ENCODE assay signal across 1 cellular context in the genomic region with DNA sequence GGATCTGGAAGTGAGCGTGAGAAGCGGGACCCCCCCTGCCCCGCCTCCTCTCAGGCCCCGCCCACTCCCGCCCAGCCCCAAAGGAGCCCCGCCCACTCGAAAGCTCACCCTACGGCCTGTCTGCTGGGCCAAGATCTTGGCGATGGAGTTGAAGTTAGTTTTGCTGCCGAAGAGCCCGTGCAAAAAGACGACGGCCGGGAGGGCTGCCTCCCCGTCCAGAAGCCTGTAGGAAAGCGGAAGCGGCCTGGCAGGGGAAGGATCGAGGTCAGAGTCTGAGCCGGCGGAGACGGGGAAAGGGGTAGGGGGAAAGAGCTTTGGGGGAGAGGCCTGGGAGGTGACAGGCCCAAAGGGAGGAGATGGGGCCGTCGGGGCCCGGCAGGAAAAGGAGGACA.
TF ChIP-seq lines count a peak whose summit lies in the region.

No MANE protein-coding gene starts in this region.

TF ChIP-seq in K562, 482 proteins besides CTCF, POLR2A, EP300 and RAD21 (continued from another document and continues in another):
- TF ChIP-seq HBP1 (CRISPR knock-in tag; IDR thresholded peaks at IDR 0.05) (peak; percentile 9; the same call in 1 of the 2 replicates), NR3C1 (CRISPR knock-in tag; IDR thresholded peaks at IDR 0.05) (no peak; the same call in 1 of the 2 replicates), GATA2 (CRISPR knock-in tag; IDR thresholded peaks at IDR 0.05) (no peak), RBM25 (IDR thresholded peaks at IDR 0.05; ENCODE audit: low read depth, low read length, severe bottlenecking) (no peak), ZSCAN29 (IDR thresholded peaks at IDR 0.05) (no peak), SMARCA4 (IDR thresholded peaks at IDR 0.05) (no peak), SNAPC5 (CRISPR knock-in tag; IDR thresholded peaks at IDR 0.05) (no peak), CHD1 (IDR thresholded peaks at IDR 0.05; ENCODE audit: low read length) (peak; percentile 47), IRF2 (CRISPR knock-in tag; IDR thresholded peaks at IDR 0.05) (no peak), RNF219 (CRISPR knock-in tag; IDR thresholded peaks at IDR 0.05) (no peak), TEAD2 (tag; IDR thresholded peaks at IDR 0.05) (no peak), SPI1 (IDR thresholded peaks at IDR 0.05; ENCODE audit: borderline replicate concordance, low read depth, low read length) (peak; percentile 83), TOE1 (IDR thresholded peaks at IDR 0.05; ENCODE audit: borderline replicate concordance) (no peak), TOE1 (CRISPR knock-in tag; IDR thresholded peaks at IDR 0.05; ENCODE audit: borderline replicate concordance, low read depth) (no peak), PHB2 (IDR thresholded peaks at IDR 0.05; ENCODE audit: low read depth) (no peak), NCOR1 (IDR thresholded peaks at IDR 0.05) (no peak), ZNF445 (CRISPR knock-in tag; IDR thresholded peaks at IDR 0.05; ENCODE audit: low read depth) (no peak), CBFB (CRISPR knock-in tag; IDR thresholded peaks at IDR 0.05) (no peak), FOXA1 (IDR thresholded peaks at IDR 0.05; ENCODE audit: borderline replicate concordance) (no peak), SP1 (CRISPR knock-in tag; IDR thresholded peaks at IDR 0.05) (no peak), ETV5 (CRISPR knock-in tag; IDR thresholded peaks at IDR 0.05; ENCODE audit: low read depth) (no peak), TSC22D4 (tag; IDR thresholded peaks at IDR 0.05) (no peak), ZKSCAN8 (CRISPR knock-in tag; IDR thresholded peaks at IDR 0.05) (no peak), HMGN3 (IDR thresholded peaks at IDR 0.05; ENCODE audit: borderline replicate concordance, extremely low read depth, insufficient read length, low read depth, low read length) (no peak), AFF4 (CRISPR knock-in tag; IDR thresholded peaks at IDR 0.05) (no peak; the same call in 1 of the 2 replicates), SMAD1 (IDR thresholded peaks at IDR 0.05; ENCODE audit: low read depth, low read length, partially characterized antibody) (no peak), NFXL1 (CRISPR knock-in tag; IDR thresholded peaks at IDR 0.05) (no peak), ARNT (IDR thresholded peaks at IDR 0.05) (no peak), ESRRA (IDR thresholded peaks at IDR 0.05; ENCODE audit: borderline replicate concordance, low read depth) (no peak), ZBTB43 (CRISPR knock-in tag; IDR thresholded peaks at IDR 0.05) (no peak), HNRNPUL1 (IDR thresholded peaks at IDR 0.05; ENCODE audit: low read length) (no peak), RB1 (IDR thresholded peaks at IDR 0.05; ENCODE audit: low read depth) (no peak), PRPF4 (IDR thresholded peaks at IDR 0.05; ENCODE audit: insufficient read depth, low read depth, low read length, poor library complexity, severe bottlenecking) (no peak), CREM (IDR thresholded peaks at IDR 0.05; ENCODE audit: low read depth) (no peak), CXXC5 (CRISPR knock-in tag; IDR thresholded peaks at IDR 0.05) (no peak), BRD9 (IDR thresholded peaks at IDR 0.05; ENCODE audit: low read depth, partially characterized antibody) (peak; percentile 46), ZNF695 (CRISPR knock-in tag; IDR thresholded peaks at IDR 0.05) (no peak), RFX5 (IDR thresholded peaks at IDR 0.05; ENCODE audit: low read depth, low read length) (no peak), SUPT5H (IDR thresholded peaks at IDR 0.05) (no peak), PHTF2 (CRISPR knock-in tag; IDR thresholded peaks at IDR 0.05) (no peak), ZNF79 (CRISPR knock-in tag; IDR thresholded peaks at IDR 0.05; ENCODE audit: low read depth) (no peak), BACH1 (tag; IDR thresholded peaks at IDR 0.05) (no peak), PBX2 (CRISPR knock-in tag; IDR thresholded peaks at IDR 0.05; ENCODE audit: low read depth) (no peak), PBX2 (tag; conservative IDR thresholded peaks at IDR 0.05; ENCODE audit: low read depth) (no peak), BRF1 (IDR thresholded peaks at IDR 0.05; ENCODE audit: borderline replicate concordance, extremely low read depth, insufficient read length) (no peak), ARID2 (IDR thresholded peaks at IDR 0.05) (0 out of 2 replicates have a peak, but pooled peaks have one; percentile 35), DACH1 (IDR thresholded peaks at IDR 0.05; ENCODE audit: partially characterized antibody) (no peak), IRF9 (tag; IDR thresholded peaks at IDR 0.05) (no peak), ZNF431 (CRISPR knock-in tag; IDR thresholded peaks at IDR 0.05) (no peak), E2F6 (IDR thresholded peaks at IDR 0.05; ENCODE audit: borderline replicate concordance in 1 of 2, extremely low read depth in 1 of 2, insufficient read depth in 1 of 2, insufficient read length in 1 of 2, low read depth in 1 of 2, low read length in 1 of 2, poor library complexity in 1 of 2, severe bottlenecking in 1 of 2) (no peak), MAZ (CRISPR knock-in tag; conservative IDR thresholded peaks at IDR 0.05 in 1 of 2, IDR thresholded peaks at IDR 0.05 in 1 of 2) (no peak; a peak in 1 of 4 replicates), ZNF830 (CRISPR knock-in tag; IDR thresholded peaks at IDR 0.05) (peak; percentile 79; the same call in 1 of the 2 replicates), TRIM24 (IDR thresholded peaks at IDR 0.05) (peak in 1 of 2 experiments; percentile 32; a peak in 2 of 4 replicates), SIX5 (IDR thresholded peaks at IDR 0.05; ENCODE audit: borderline replicate concordance in 1 of 2, insufficient read depth in 1 of 2, low read depth in 1 of 2, low read length in 2 of 2) (no peak)
- TF ChIP-seq, protein P1, sequence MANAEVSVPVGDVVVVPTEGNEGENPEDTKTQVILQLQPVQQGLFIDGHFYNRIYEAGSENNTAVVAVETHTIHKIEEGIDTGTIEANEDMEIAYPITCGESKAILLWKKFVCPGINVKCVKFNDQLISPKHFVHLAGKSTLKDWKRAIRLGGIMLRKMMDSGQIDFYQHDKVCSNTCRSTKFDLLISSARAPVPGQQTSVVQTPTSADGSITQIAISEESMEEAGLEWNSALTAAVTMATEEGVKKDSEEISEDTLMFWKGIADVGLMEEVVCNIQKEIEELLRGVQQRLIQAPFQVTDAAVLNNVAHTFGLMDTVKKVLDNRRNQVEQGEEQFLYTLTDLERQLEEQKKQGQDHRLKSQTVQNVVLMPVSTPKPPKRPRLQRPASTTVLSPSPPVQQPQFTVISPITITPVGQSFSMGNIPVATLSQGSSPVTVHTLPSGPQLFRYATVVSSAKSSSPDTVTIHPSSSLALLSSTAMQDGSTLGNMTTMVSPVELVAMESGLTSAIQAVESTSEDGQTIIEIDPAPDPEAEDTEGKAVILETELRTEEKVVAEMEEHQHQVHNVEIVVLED (CRISPR knock-in tag; IDR thresholded peaks at IDR 0.05): no peak
- TF ChIP-seq, protein P2, sequence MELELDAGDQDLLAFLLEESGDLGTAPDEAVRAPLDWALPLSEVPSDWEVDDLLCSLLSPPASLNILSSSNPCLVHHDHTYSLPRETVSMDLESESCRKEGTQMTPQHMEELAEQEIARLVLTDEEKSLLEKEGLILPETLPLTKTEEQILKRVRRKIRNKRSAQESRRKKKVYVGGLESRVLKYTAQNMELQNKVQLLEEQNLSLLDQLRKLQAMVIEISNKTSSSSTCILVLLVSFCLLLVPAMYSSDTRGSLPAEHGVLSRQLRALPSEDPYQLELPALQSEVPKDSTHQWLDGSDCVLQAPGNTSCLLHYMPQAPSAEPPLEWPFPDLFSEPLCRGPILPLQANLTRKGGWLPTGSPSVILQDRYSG (tag; conservative IDR thresholded peaks at IDR 0.05; ENCODE audit: low read depth): 0 out of 2 replicates have a peak, but pooled peaks have one; percentile 31
